Comparison of ENCODE assay signal across 10 cellular contexts in genomic region chr1:30856260-30856790, GRCh38. TPM values are rescaled to one million over a fixed set of nuclear protein-coding genes. Genes with fewer than 3 reads are reported as not detected.
A peak's percentile ranks its signal among the peaks of the same experiment; 100 is the strongest.
DNase-seq lines count a peak whose midpoint lies in the region; ATAC-seq and TF ChIP-seq lines count a peak whose summit lies in the region.
"Had no signal": no experiment of that assay in that cellular context is flagged by ENCODE, and none has a peak within 500 bp of the region (broad histone marks: within the 10 kb centered on the region; RNA-seq: fewer than 3 reads in every experiment).

No MANE protein-coding gene starts in this region.

- ATAC-seq in left ventricle myocardium superior (no peak), upper lobe of left lung (ENCODE audit: low FRiP score in 2 of 2) (no peak), GM18870 (IDR thresholded peaks at IDR 0.05; ENCODE audit: unreplicated experiment) (no peak)

- H3K27me3 ChIP-seq in left ventricle myocardium inferior (ENCODE audit: low read depth) (no peaks in the 10 kb centered on the region), upper lobe of left lung (no peaks in the 10 kb centered on the region)
- H3K27me3 ChIP-seq: vagina had no signal

- TF ChIP-seq POLR2A in upper lobe of left lung (IDR thresholded peaks at IDR 0.05), result no peak

- H3K9me3 ChIP-seq in left ventricle myocardium inferior (replicated peaks), result no peaks in the 10 kb centered on the region
- no peaks in the 10 kb centered on the region for H3K9me3 ChIP-seq in upper lobe of left lung
- H3K9me3 ChIP-seq: neutrophil, vagina had no signal

- intact Hi-C loops in left ventricle myocardium inferior (cut with micrococcal nuclease), result no loop called here
- intact Hi-C loops in left ventricle myocardium superior (cut with micrococcal nuclease), result no loop called here

- H3K4me1 ChIP-seq in left ventricle myocardium inferior (peaks cover 29% of the 10 kb centered on the region), upper lobe of left lung (peaks cover 6 to 34% (median 22%) of the 10 kb centered on the region in 4 donors)

- 54 to 57% methylated on average over 10 to 14 of the region's 14 CpGs for WGBS in upper lobe of left lung, 2 donors

- peak; percentile 8 for TF ChIP-seq CTCF in left ventricle myocardium inferior (IDR thresholded peaks at IDR 0.05; ENCODE audit: borderline replicate concordance)
- no peak for TF ChIP-seq CTCF in epithelial cell of esophagus (IDR thresholded peaks at IDR 0.05; ENCODE audit: insufficient read depth, low read depth, low read length, missing control alignments)
- TF ChIP-seq CTCF in upper lobe of left lung (IDR thresholded peaks at IDR 0.05), result no peak

- H3K27ac ChIP-seq in left ventricle myocardium inferior (replicated peaks) (no peak overlapping the region), upper lobe of left lung (no peak overlapping the region)
- H3K27ac ChIP-seq: neutrophil, vagina had no signal

- H3K4me3 ChIP-seq in left ventricle myocardium inferior, result no peak overlapping the region
- no peak overlapping the region for H3K4me3 ChIP-seq in epithelial cell of esophagus (ENCODE audit: low read length)
- H3K4me3 ChIP-seq in upper lobe of left lung, result no peak overlapping the region
- H3K4me3 ChIP-seq: vagina had no signal

- H3K36me3 ChIP-seq in left ventricle myocardium inferior (no peaks in the 10 kb centered on the region), upper lobe of left lung (no peaks in the 10 kb centered on the region)
- H3K36me3 ChIP-seq: neutrophil, vagina had no signal

- no peak for TF ChIP-seq EP300 in upper lobe of left lung (IDR thresholded peaks at IDR 0.05)

- DNase-seq in left ventricle myocardium inferior (no peak), left ventricle myocardium superior (no peak), NCI-H526 (lab: John Stamatoyannopoulos, UW) (peak; percentile 18 to 65), epithelial cell of esophagus (ENCODE audit: low read depth) (peak; percentile 27), upper lobe of left lung (peak; percentile 38 to 71), SW480 (ENCODE audit: low spot score) (no peak)
- no peak for DNase-seq in activated CD8-positive, alpha-beta memory T cell treated with anti-CD3 and anti-CD28 coated beads, Interleukin-2, amount 50 U/mL, for 4 hours

RNA-seq across cellular contexts. Expression of gene SDC3, which starts 52.2 kb away (rescaled TPM):
- total RNA-seq in left ventricle myocardium inferior, result 25.3 TPM
- total RNA-seq in left ventricle myocardium superior, result 19.6 TPM
- 10 to 100 TPM; 15.8 to 65.8 (median 30.1) TPM for total RNA-seq in upper lobe of left lung

Comparison
In these comparisons a context has a peak if more than half of its experiments do, and no peak if none do; other contexts are left out.
1. DNase-seq: peak in NCI-H526 (2 of 2), epithelial cell of esophagus (single experiment) and upper lobe of left lung (2 of 2); none in left ventricle myocardium inferior (single experiment), left ventricle myocardium superior (single experiment), SW480 (single experiment) and activated CD8-positive, alpha-beta memory T cell treated with anti-CD3 and anti-CD28 coated beads, Interleukin-2, amount 50 U/mL, for 4 hours (single experiment).